In the genomic region with DNA sequence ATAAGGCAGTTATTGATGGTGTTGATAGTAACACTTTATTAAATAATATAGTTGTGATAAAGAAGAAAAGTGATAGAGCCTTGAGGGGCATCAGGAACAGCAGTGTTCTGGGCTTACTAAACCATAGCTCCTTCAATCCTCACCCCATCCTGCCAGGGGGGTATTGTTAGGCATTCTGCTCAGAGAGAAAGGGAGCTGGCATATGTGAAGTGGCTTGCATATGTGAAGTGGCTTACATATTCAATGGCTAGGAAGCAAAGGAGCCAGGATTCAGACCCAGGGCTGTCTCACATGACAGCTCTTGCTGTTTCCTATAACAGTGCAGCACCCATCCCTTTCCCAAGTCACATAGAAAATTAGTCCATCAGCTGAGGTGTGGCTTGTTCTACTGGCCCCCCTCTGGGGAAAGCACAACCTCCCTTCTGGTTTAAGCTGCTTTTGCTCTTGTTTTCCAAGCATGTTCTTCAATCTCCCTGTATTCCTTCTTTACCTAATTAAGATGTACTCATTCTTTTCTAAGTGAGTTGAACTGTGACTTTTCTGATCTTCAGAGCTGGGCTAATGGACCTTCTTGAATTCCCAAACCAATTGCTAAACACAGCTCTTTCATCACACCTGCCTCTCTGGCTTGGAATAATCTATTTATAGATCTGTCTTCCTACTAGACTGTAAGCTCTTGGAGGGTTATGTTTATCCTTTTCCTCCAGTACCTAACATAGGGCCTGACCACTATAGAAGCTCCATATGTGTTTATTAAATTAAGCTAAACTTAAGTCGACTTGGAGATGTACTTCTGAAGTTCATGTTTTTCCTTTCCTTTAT, we compare ENCODE assay signal across 27 cellular contexts.
"Had no signal": no experiment of that assay in that cellular context is flagged by ENCODE, and none has a peak within 500 bp of the region (broad histone marks: within the 10 kb centered on the region; RNA-seq: fewer than 3 reads in every experiment).

No MANE protein-coding gene starts in this region.

- H3K36me3 Mint-ChIP-seq: activated naive CD8-positive, alpha-beta T cell treated with anti-CD3 and anti-CD28 coated beads for 36 hours had no signal

- H3K4me3 ChIP-seq: breast epithelium, MG63, Peyer's patch, SJCRH30 had no signal

- H3K27me3 Mint-ChIP-seq: activated CD4-positive, alpha-beta memory T cell treated with anti-CD3 and anti-CD28 coated beads, Interleukin-2, amount 10 ng/mL, durations not matched to agents 7 days and 5 days; activated T-helper 17 cell treated with anti-CD3 and anti-CD28 coated beads, Interleukin-2, amount 50 U/mL, for 72 hours had no signal

- DNase-seq: activated CD4-positive, alpha-beta memory T cell treated with anti-CD3 and anti-CD28 coated beads, Interleukin-2, amount 10 ng/mL, durations not matched to agents 7 days and 5 days; activated CD4-positive, alpha-beta T cell treated with anti-CD3 and anti-CD28 coated beads for 36 hours; activated CD4-positive, alpha-beta T cell treated with anti-CD3 and anti-CD28 coated beads, Interleukin-2, amount 50 U/mL, for 1 hour; activated gamma-delta T cell; activated naive CD4-positive, alpha-beta T cell treated with anti-CD3 and anti-CD28 coated beads for 36 hours; activated naive CD8-positive, alpha-beta T cell treated with anti-CD3 and anti-CD28 coated beads for 36 hours; activated T-cell treated with anti-CD3 and anti-CD28 coated beads for 4 hours; activated T-cell treated with anti-CD3 and anti-CD28 coated beads, Interleukin-2, amount 50 U/mL, for 48 hours; anterior cingulate cortex; MG63; MV-4-11; NCI-H1092 treated with DMSO at 0.1 percent for 48 hours; NCI-H1436; NCI-H187; NCI-H2081; NCI-H510A treated with DMSO at 0.1 percent for 48 hours; NCI-H69; NK-92 treated with Interleukin-12 subunit alpha and Interleukin-12 subunit beta, amount 100 ng/mL, for 24 hours; Peyer's patch; Right ventricle myocardium superior; SJCRH30; SK-N-SH; T-helper 1 cell had no signal

- H3K4me1 ChIP-seq: breast epithelium, Peyer's patch had no signal

- H3K4me1 Mint-ChIP-seq: activated CD4-positive, alpha-beta memory T cell treated with anti-CD3 and anti-CD28 coated beads, Interleukin-2, amount 10 ng/mL, durations not matched to agents 7 days and 5 days; activated CD4-positive, alpha-beta T cell treated with anti-CD3 and anti-CD28 coated beads for 36 hours; activated naive CD8-positive, alpha-beta T cell treated with anti-CD3 and anti-CD28 coated beads for 36 hours; activated T-helper 17 cell treated with anti-CD3 and anti-CD28 coated beads, Interleukin-2, amount 50 U/mL, for 72 hours had no signal

- H3K36me3 ChIP-seq: breast epithelium, MG63, Peyer's patch, SJCRH30 had no signal

- H3K27me3 ChIP-seq: breast epithelium, MG63, Peyer's patch, SJCRH30 had no signal

- H3K27ac ChIP-seq: breast epithelium, Peyer's patch, RWPE1, SJCRH30, VCaP had no signal

- H3K9me3 ChIP-seq: breast epithelium, MG63, Peyer's patch, SJCRH30, SK-N-SH had no signal

- ATAC-seq: activated CD4-positive, alpha-beta T cell treated with anti-CD3 and anti-CD28 coated beads for 36 hours; activated T-helper 17 cell treated with anti-CD3 and anti-CD28 coated beads, Interleukin-2, amount 50 U/mL, for 72 hours had no signal

- H3K4me3 Mint-ChIP-seq: activated CD4-positive, alpha-beta memory T cell treated with anti-CD3 and anti-CD28 coated beads, Interleukin-2, amount 10 ng/mL, durations not matched to agents 7 days and 5 days; activated CD4-positive, alpha-beta T cell treated with anti-CD3 and anti-CD28 coated beads for 36 hours; activated naive CD4-positive, alpha-beta T cell treated with anti-CD3 and anti-CD28 coated beads for 36 hours; activated naive CD8-positive, alpha-beta T cell treated with anti-CD3 and anti-CD28 coated beads for 36 hours; activated T-helper 17 cell treated with anti-CD3 and anti-CD28 coated beads, Interleukin-2, amount 50 U/mL, for 72 hours had no signal

- H3K9me3 Mint-ChIP-seq: activated CD4-positive, alpha-beta memory T cell treated with anti-CD3 and anti-CD28 coated beads, Interleukin-2, amount 10 ng/mL, durations not matched to agents 7 days and 5 days; activated naive CD4-positive, alpha-beta T cell treated with anti-CD3 and anti-CD28 coated beads for 36 hours; activated naive CD8-positive, alpha-beta T cell treated with anti-CD3 and anti-CD28 coated beads for 36 hours; activated T-helper 17 cell treated with anti-CD3 and anti-CD28 coated beads, Interleukin-2, amount 50 U/mL, for 72 hours had no signal

- H3K27ac Mint-ChIP-seq: activated CD4-positive, alpha-beta memory T cell treated with anti-CD3 and anti-CD28 coated beads, Interleukin-2, amount 10 ng/mL, durations not matched to agents 7 days and 5 days; activated CD4-positive, alpha-beta T cell treated with anti-CD3 and anti-CD28 coated beads for 36 hours; activated naive CD4-positive, alpha-beta T cell treated with anti-CD3 and anti-CD28 coated beads for 36 hours; activated naive CD8-positive, alpha-beta T cell treated with anti-CD3 and anti-CD28 coated beads for 36 hours; activated T-helper 17 cell treated with anti-CD3 and anti-CD28 coated beads, Interleukin-2, amount 50 U/mL, for 72 hours had no signal

- H3K9ac ChIP-seq: SK-N-SH had no signal
